In genomic region chr9:111231801-111232580, GRCh38 we compare ENCODE assay signal across 26 cellular contexts.
"Had no signal": no experiment of that assay in that cellular context is flagged by ENCODE, and none has a peak within 500 bp of the region (broad histone marks: within the 10 kb centered on the region; RNA-seq: fewer than 3 reads in every experiment).

No MANE protein-coding gene starts in this region.

- H3K4me2 ChIP-seq: smooth muscle cell had no signal

- ATAC-seq: activated naive CD8-positive, alpha-beta T cell treated with anti-CD3 and anti-CD28 coated beads, Interleukin-2, amount 50 U/mL, for 24 hours; body of pancreas; left lung; naive thymus-derived CD8-positive, alpha-beta T cell; stimulated activated memory B cell treated with anti-CD40 and anti-IgM and Interleukin-4, amounts not matched to agents 10 μg/mL and 1 μg/mL and 100 μg/mL, for 72 hours had no signal

- FAIRE-seq: endometrium, urothelium cell line had no signal

- H3K36me3 Mint-ChIP-seq: immature natural killer cell; mesothelial cell of epicardium; naive thymus-derived CD8-positive, alpha-beta T cell; stimulated activated memory B cell treated with anti-CD40 and anti-IgM and Interleukin-4, amounts not matched to agents 10 μg/mL and 1 μg/mL and 100 μg/mL, for 72 hours had no signal

- H3K4me3 Mint-ChIP-seq: activated B cell treated with CpG ODN at 0.5 μM for 24 hours; activated naive CD8-positive, alpha-beta T cell treated with anti-CD3 and anti-CD28 coated beads, Interleukin-2, amount 50 U/mL, for 24 hours; immature natural killer cell; mesothelial cell of epicardium; naive thymus-derived CD8-positive, alpha-beta T cell; stimulated activated memory B cell treated with anti-CD40 and anti-IgM and Interleukin-4, amounts not matched to agents 10 μg/mL and 1 μg/mL and 100 μg/mL, for 72 hours had no signal

- H3K27me3 ChIP-seq: body of pancreas, cardiac muscle cell, left lung, sigmoid colon, stomach, suprapubic skin, tibial nerve had no signal

- H3K27me3 Mint-ChIP-seq: activated B cell treated with CpG ODN at 0.5 μM for 24 hours; activated naive CD8-positive, alpha-beta T cell treated with anti-CD3 and anti-CD28 coated beads, Interleukin-2, amount 50 U/mL, for 24 hours; stimulated activated memory B cell treated with anti-CD40 and anti-IgM and Interleukin-4, amounts not matched to agents 10 μg/mL and 1 μg/mL and 100 μg/mL, for 72 hours had no signal

- H3K4me3 ChIP-seq: body of pancreas, cardiac muscle cell, left lung, lung, sigmoid colon, smooth muscle cell, stomach, suprapubic skin, tibial nerve had no signal

- DNase-seq: activated B cell treated with CpG ODN at 0.5 μM for 24 hours; activated CD4-positive, alpha-beta T cell treated with anti-CD3 and anti-CD28 coated beads for 4 hours; activated CD4-positive, alpha-beta T cell treated with anti-CD3 and anti-CD28 coated beads, Interleukin-2, amount 50 U/mL, for 48 hours; activated naive CD4-positive, alpha-beta T cell treated with anti-CD3 and anti-CD28 coated beads, Interleukin-2, amount 50 U/mL, for 16 hours; activated naive CD8-positive, alpha-beta T cell treated with anti-CD3 and anti-CD28 coated beads, Interleukin-2, amount 50 U/mL, for 24 hours; activated T-cell treated with anti-CD3 and anti-CD28 coated beads, Interleukin-2, amount 50 U/mL, for 48 hours; body of pancreas; cortex of kidney; foreskin fibroblast; immature natural killer cell; kidney glomerular epithelial cell; left lung; naive thymus-derived CD8-positive, alpha-beta T cell; sigmoid colon; stimulated activated CD4-positive, alpha-beta T cell treated with anti-CD3 and anti-CD28 coated beads, Interleukin-15, amount 100 ng/mL, for 24 hours; stomach; T-helper 9 cell had no signal

- H3K4me1 ChIP-seq: body of pancreas, left lung, sigmoid colon, stomach, suprapubic skin had no signal

- H3K4me1 Mint-ChIP-seq: activated B cell treated with CpG ODN at 0.5 μM for 24 hours; activated naive CD8-positive, alpha-beta T cell treated with anti-CD3 and anti-CD28 coated beads, Interleukin-2, amount 50 U/mL, for 24 hours; naive thymus-derived CD8-positive, alpha-beta T cell; stimulated activated memory B cell treated with anti-CD40 and anti-IgM and Interleukin-4, amounts not matched to agents 10 μg/mL and 1 μg/mL and 100 μg/mL, for 72 hours had no signal

- H3K9me3 Mint-ChIP-seq: activated B cell treated with CpG ODN at 0.5 μM for 24 hours; activated naive CD8-positive, alpha-beta T cell treated with anti-CD3 and anti-CD28 coated beads, Interleukin-2, amount 50 U/mL, for 24 hours; stimulated activated memory B cell treated with anti-CD40 and anti-IgM and Interleukin-4, amounts not matched to agents 10 μg/mL and 1 μg/mL and 100 μg/mL, for 72 hours had no signal

- H3K9me3 ChIP-seq: body of pancreas, left lung, stomach, suprapubic skin, tibial nerve had no signal

- H3K27ac ChIP-seq: body of pancreas, cardiac muscle cell, left lung, sigmoid colon, stomach, suprapubic skin had no signal

- H3K27ac Mint-ChIP-seq: activated B cell treated with CpG ODN at 0.5 μM for 24 hours; activated naive CD8-positive, alpha-beta T cell treated with anti-CD3 and anti-CD28 coated beads, Interleukin-2, amount 50 U/mL, for 24 hours; immature natural killer cell; mesothelial cell of epicardium; naive thymus-derived CD8-positive, alpha-beta T cell; stimulated activated memory B cell treated with anti-CD40 and anti-IgM and Interleukin-4, amounts not matched to agents 10 μg/mL and 1 μg/mL and 100 μg/mL, for 72 hours had no signal

- H3K36me3 ChIP-seq: cardiac muscle cell, left lung, sigmoid colon, stomach, suprapubic skin, tibial nerve had no signal
